In genomic region chr20:59831024-59831900, GRCh38 we compare ENCODE assay signal across 1 cellular context.
TF ChIP-seq lines count a peak whose summit lies in the region.

No MANE protein-coding gene starts in this region.

TF ChIP-seq in GM23338, 12 proteins besides CTCF, POLR2A, EP300 and RAD21 (continued from another document):
- TF ChIP-seq, protein P1, sequence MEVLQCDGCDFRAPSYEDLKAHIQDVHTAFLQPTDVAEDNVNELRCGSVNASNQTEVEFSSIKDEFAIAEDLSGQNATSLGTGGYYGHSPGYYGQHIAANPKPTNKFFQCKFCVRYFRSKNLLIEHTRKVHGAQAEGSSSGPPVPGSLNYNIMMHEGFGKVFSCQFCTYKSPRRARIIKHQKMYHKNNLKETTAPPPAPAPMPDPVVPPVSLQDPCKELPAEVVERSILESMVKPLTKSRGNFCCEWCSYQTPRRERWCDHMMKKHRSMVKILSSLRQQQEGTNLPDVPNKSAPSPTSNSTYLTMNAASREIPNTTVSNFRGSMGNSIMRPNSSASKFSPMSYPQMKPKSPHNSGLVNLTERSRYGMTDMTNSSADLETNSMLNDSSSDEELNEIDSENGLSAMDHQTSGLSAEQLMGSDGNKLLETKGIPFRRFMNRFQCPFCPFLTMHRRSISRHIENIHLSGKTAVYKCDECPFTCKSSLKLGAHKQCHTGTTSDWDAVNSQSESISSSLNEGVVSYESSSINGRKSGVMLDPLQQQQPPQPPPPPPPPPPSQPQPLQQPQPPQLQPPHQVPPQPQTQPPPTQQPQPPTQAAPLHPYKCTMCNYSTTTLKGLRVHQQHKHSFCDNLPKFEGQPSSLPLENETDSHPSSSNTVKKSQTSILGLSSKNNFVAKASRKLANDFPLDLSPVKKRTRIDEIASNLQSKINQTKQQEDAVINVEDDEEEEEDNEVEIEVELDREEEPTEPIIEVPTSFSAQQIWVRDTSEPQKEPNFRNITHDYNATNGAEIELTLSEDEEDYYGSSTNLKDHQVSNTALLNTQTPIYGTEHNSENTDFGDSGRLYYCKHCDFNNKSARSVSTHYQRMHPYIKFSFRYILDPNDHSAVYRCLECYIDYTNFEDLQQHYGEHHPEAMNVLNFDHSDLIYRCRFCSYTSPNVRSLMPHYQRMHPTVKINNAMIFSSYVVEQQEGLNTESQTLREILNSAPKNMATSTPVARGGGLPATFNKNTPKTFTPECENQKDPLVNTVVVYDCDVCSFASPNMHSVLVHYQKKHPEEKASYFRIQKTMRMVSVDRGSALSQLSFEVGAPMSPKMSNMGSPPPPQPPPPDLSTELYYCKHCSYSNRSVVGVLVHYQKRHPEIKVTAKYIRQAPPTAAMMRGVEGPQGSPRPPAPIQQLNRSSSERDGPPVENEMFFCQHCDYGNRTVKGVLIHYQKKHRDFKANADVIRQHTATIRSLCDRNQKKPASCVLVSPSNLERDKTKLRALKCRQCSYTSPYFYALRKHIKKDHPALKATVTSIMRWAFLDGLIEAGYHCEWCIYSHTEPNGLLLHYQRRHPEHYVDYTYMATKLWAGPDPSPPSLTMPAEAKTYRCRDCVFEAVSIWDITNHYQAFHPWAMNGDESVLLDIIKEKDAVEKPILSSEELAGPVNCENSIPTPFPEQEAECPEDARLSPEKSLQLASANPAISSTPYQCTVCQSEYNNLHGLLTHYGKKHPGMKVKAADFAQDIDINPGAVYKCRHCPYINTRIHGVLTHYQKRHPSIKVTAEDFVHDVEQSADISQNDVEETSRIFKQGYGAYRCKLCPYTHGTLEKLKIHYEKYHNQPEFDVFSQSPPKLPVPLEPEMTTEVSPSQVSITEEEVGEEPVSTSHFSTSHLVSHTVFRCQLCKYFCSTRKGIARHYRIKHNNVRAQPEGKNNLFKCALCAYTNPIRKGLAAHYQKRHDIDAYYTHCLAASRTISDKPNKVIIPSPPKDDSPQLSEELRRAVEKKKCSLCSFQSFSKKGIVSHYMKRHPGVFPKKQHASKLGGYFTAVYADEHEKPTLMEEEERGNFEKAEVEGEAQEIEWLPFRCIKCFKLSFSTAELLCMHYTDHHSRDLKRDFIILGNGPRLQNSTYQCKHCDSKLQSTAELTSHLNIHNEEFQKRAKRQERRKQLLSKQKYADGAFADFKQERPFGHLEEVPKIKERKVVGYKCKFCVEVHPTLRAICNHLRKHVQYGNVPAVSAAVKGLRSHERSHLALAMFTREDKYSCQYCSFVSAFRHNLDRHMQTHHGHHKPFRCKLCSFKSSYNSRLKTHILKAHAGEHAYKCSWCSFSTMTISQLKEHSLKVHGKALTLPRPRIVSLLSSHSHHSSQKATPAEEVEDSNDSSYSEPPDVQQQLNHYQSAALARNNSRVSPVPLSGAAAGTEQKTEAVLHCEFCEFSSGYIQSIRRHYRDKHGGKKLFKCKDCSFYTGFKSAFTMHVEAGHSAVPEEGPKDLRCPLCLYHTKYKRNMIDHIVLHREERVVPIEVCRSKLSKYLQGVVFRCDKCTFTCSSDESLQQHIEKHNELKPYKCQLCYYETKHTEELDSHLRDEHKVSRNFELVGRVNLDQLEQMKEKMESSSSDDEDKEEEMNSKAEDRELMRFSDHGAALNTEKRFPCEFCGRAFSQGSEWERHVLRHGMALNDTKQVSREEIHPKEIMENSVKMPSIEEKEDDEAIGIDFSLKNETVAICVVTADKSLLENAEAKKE (CRISPR knock-in tag; IDR thresholded peaks at IDR 0.05) = no peak
- no peak for TF ChIP-seq POLR2AphosphoS5 (IDR thresholded peaks at IDR 0.05; ENCODE audit: low read depth)
